Comparison of ENCODE assay signal across 2 cellular contexts in the genomic region with DNA sequence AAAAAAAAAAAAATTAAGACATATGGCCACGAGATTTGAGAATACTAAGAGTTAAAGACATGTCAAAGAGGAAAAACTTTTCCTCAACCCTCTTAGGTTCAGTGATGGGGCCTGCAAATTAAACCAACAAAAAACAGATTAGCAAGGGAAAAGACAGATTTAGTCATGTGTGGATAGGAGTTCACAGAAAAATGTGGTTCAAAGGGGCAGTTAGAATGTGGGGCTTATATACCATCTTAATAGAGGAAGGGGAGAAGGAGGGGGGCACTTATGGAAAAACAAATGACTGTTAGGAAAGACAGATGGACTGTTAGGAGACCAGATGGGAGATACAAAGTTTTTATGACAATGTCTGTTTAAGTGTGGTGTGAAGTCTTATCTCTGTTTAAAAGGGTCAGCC.
TF ChIP-seq lines count a peak whose summit lies in the region.

No MANE protein-coding gene starts in this region.

TF ChIP-seq in HEK293, 187 proteins besides CTCF, POLR2A, EP300 and RAD21 (continued from another document):
- TF ChIP-seq, protein P1, sequence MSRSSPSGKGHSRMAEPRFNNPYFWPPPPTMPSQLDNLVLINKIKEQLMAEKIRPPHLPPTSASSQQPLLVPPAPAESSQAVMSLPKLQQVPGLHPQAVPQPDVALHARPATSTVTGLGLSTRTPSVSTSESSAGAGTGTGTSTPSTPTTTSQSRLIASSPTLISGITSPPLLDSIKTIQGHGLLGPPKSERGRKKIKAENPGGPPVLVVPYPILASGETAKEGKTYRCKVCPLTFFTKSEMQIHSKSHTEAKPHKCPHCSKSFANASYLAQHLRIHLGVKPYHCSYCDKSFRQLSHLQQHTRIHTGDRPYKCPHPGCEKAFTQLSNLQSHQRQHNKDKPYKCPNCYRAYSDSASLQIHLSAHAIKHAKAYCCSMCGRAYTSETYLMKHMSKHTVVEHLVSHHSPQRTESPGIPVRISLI (tag by site-specific recombination; IDR thresholded peaks at IDR 0.05): 0 out of 2 replicates have a peak, but pooled peaks have one; percentile 42
- no peak for TF ChIP-seq ZNF610 (tag by site-specific recombination; IDR thresholded peaks at IDR 0.05; ENCODE audit: borderline replicate concordance)

TF ChIP-seq in HepG2, 621 proteins besides CTCF, POLR2A, EP300 and RAD21:
- no peak for TF ChIP-seq ZBTB40 (IDR thresholded peaks at IDR 0.05)
- no peak for TF ChIP-seq ZBTB40 (CRISPR knock-in tag; IDR thresholded peaks at IDR 0.05)
- no peak for TF ChIP-seq JDP2 (CRISPR knock-in tag; IDR thresholded peaks at IDR 0.05; ENCODE audit: borderline replicate concordance)
- TF ChIP-seq ZNF256 (CRISPR knock-in tag; conservative IDR thresholded peaks at IDR 0.05): no peak
- no peak for TF ChIP-seq DNMT3B (CRISPR knock-in tag; conservative IDR thresholded peaks at IDR 0.05)
- TF ChIP-seq DZIP1 (CRISPR knock-in tag; IDR thresholded peaks at IDR 0.05): no peak
- no peak for TF ChIP-seq ZNF629 (CRISPR knock-in tag; conservative IDR thresholded peaks at IDR 0.05)
- no peak for TF ChIP-seq ZNF75D (CRISPR knock-in tag; IDR thresholded peaks at IDR 0.05; ENCODE audit: borderline replicate concordance)
- no peak for TF ChIP-seq ATAD3A (CRISPR knock-in tag; IDR thresholded peaks at IDR 0.05)
- no peak for TF ChIP-seq ZNF768 (CRISPR knock-in tag; IDR thresholded peaks at IDR 0.05)
- TF ChIP-seq SMYD3 (CRISPR knock-in tag; IDR thresholded peaks at IDR 0.05): no peak
- no peak for TF ChIP-seq KDM5B (CRISPR knock-in tag; IDR thresholded peaks at IDR 0.05; ENCODE audit: borderline replicate concordance)
- TF ChIP-seq NKX3-1 (CRISPR knock-in tag; IDR thresholded peaks at IDR 0.05): no peak
- TF ChIP-seq, protein P2, sequence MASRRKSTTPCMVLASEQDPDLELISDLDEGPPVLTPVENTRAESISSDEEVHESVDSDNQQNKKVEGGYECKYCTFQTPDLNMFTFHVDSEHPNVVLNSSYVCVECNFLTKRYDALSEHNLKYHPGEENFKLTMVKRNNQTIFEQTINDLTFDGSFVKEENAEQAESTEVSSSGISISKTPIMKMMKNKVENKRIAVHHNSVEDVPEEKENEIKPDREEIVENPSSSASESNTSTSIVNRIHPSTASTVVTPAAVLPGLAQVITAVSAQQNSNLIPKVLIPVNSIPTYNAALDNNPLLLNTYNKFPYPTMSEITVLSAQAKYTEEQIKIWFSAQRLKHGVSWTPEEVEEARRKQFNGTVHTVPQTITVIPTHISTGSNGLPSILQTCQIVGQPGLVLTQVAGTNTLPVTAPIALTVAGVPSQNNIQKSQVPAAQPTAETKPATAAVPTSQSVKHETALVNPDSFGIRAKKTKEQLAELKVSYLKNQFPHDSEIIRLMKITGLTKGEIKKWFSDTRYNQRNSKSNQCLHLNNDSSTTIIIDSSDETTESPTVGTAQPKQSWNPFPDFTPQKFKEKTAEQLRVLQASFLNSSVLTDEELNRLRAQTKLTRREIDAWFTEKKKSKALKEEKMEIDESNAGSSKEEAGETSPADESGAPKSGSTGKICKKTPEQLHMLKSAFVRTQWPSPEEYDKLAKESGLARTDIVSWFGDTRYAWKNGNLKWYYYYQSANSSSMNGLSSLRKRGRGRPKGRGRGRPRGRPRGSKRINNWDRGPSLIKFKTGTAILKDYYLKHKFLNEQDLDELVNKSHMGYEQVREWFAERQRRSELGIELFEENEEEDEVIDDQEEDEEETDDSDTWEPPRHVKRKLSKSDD (CRISPR knock-in tag; IDR thresholded peaks at IDR 0.05; ENCODE audit: low read depth): no peak
- TF ChIP-seq SRSF9 (IDR thresholded peaks at IDR 0.05; ENCODE audit: borderline replicate concordance, insufficient read depth, low read depth, low read length, poor library complexity, severe bottlenecking): no peak
- no peak for TF ChIP-seq MTA1 (CRISPR knock-in tag; IDR thresholded peaks at IDR 0.05; ENCODE audit: borderline replicate concordance)
- TF ChIP-seq, protein P3, sequence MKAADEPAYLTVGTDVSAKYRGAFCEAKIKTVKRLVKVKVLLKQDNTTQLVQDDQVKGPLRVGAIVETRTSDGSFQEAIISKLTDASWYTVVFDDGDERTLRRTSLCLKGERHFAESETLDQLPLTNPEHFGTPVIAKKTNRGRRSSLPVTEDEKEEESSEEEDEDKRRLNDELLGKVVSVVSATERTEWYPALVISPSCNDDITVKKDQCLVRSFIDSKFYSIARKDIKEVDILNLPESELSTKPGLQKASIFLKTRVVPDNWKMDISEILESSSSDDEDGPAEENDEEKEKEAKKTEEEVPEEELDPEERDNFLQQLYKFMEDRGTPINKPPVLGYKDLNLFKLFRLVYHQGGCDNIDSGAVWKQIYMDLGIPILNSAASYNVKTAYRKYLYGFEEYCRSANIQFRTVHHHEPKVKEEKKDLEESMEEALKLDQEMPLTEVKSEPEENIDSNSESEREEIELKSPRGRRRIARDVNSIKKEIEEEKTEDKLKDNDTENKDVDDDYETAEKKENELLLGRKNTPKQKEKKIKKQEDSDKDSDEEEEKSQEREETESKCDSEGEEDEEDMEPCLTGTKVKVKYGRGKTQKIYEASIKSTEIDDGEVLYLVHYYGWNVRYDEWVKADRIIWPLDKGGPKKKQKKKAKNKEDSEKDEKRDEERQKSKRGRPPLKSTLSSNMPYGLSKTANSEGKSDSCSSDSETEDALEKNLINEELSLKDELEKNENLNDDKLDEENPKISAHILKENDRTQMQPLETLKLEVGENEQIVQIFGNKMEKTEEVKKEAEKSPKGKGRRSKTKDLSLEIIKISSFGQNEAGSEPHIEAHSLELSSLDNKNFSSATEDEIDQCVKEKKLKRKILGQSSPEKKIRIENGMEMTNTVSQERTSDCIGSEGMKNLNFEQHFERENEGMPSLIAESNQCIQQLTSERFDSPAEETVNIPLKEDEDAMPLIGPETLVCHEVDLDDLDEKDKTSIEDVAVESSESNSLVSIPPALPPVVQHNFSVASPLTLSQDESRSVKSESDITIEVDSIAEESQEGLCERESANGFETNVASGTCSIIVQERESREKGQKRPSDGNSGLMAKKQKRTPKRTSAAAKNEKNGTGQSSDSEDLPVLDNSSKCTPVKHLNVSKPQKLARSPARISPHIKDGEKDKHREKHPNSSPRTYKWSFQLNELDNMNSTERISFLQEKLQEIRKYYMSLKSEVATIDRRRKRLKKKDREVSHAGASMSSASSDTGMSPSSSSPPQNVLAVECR (CRISPR knock-in tag; IDR thresholded peaks at IDR 0.05; ENCODE audit: borderline replicate concordance): no peak
- no peak for TF ChIP-seq ZNF337 (CRISPR knock-in tag; IDR thresholded peaks at IDR 0.05; ENCODE audit: borderline replicate concordance, low read depth)
- no peak for TF ChIP-seq SMAD9 (CRISPR knock-in tag; IDR thresholded peaks at IDR 0.05)
